Comparison of ENCODE assay signal across 12 cellular contexts in the genomic region with DNA sequence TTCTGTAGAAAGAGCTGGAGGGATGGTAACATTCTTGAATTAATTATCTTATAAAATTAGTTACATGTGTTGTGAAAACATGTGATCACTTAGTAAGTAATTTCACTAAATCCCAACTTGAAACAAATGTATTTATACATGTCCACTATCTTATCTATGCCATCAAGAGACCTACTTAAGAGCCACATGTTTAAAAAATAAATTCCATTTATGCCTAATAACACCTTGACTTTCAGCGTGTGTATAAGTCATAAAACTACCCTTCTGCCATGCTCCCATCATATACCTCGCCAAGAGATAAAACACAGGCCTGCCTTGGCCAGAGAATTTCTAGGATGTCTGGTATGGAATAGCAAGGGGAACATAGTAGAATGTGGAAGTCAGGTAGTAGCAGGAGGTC. TPM values are rescaled to one million over a fixed set of nuclear protein-coding genes. Genes with fewer than 3 reads are reported as not detected.
"Had no signal": no experiment of that assay in that cellular context is flagged by ENCODE, and none has a peak within 500 bp of the region (broad histone marks: within the 10 kb centered on the region; RNA-seq: fewer than 3 reads in every experiment).

No MANE protein-coding gene starts in this region.

- H3K4me1 Mint-ChIP-seq: IgD-negative memory B cell had no signal

- H3K36me3 Mint-ChIP-seq: IgD-negative memory B cell had no signal

- H3K4me3 ChIP-seq: GM23248, HAP-1 had no signal

- H3K4me3 Mint-ChIP-seq: HFFc6, IgD-negative memory B cell had no signal

- H3K4me1 ChIP-seq: HAP-1 had no signal

- H3K36me3 ChIP-seq: HAP-1 had no signal

- H3K27ac ChIP-seq: GM23248, HL-60 had no signal

- H2AFZ ChIP-seq: GM23248 had no signal

- H3K27ac Mint-ChIP-seq: HFFc6 had no signal

- DNase-seq: GM23248, GOT3, H7, HFFc6, KBM-7 had no signal

- H3K9ac ChIP-seq: GM23248 had no signal

- ATAC-seq: HCT116, HepG2 had no signal

RNA-seq across cellular contexts. Expression of a gene that starts 37.3 kb away (rescaled TPM):
- total RNA-seq: GM23248, H4, H7, HepG2, HFFc6, HT1080 had no signal
- polyA plus RNA-seq: HepG2, IgD-negative memory B cell had no signal

RNA-seq across cellular contexts. Expression of a gene that starts 40.4 kb away (rescaled TPM):
- total RNA-seq: GM23248, H4, H7, HepG2, HFFc6, HT1080 had no signal
- polyA plus RNA-seq: GM23248, HepG2, IgD-negative memory B cell had no signal

RNA-seq across cellular contexts. Expression of a gene that starts 40.7 kb away (rescaled TPM):
- total RNA-seq: HepG2 had no signal
- polyA plus RNA-seq: HepG2 had no signal
